In the genomic region with DNA sequence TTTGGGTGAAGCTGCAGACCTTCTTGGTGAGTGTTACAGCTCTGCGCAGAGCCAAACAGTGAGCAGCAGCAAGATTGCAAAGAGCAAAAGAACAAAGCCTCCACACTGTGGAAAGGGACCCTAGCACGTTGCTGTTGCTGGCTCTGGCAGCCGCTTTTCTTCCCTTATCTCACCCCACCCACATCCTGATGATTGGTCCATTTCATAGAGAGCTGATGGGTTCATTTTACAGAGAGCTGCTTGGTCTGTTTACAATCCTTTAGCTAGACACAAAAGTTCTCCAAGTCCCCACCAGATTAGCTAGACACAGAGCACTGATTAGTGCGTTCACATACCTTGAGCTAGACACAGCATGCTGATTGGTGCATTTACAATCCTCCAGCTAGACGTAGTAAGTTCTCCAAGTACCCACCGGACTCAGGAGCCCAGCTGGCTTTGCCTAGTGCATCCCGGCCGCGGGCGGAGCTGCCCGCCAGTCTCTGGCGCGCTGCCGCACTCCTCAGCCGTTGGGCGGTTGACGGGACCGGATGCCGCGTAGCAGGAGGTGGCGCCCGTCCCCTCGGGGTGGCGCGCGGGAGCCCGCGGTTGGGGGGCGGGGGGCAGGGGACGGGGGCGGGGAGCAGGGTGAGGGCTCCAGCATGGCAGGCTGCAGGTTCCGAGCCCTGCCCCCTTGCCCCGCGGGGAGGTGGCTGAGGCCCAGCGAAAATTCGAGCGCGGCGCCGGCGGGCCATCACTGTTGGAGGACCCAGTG, we compare ENCODE assay signal across 8 cellular contexts.
DNase-seq lines count a peak whose midpoint lies in the region; ATAC-seq and TF ChIP-seq lines count a peak whose summit lies in the region.
"Not testable (repeated sequence)": the region's sequence is repeated elsewhere in the genome, so short reads cannot be mapped to it uniquely, and the experiment has no call there.

No MANE protein-coding gene starts in this region.

- H3K9me3 Mint-ChIP-seq in activated CD4-positive, alpha-beta T cell treated with anti-CD3 and anti-CD28 coated beads, Interleukin-2, amount 10 ng/mL, durations not matched to agents 7 days and 5 days; neural progenitor cell: not testable (repeated sequence)

- H3K27ac Mint-ChIP-seq in activated CD4-positive, alpha-beta T cell treated with anti-CD3 and anti-CD28 coated beads, Interleukin-2, amount 10 ng/mL, durations not matched to agents 7 days and 5 days: peak overlapping the region; percentile 94
- peak overlapping the region; percentile 81 for H3K27ac Mint-ChIP-seq in neural progenitor cell

- WGBS in body of pancreas, 2 donors: 0% methylated on average over 2 to 3 of the region's 41 CpGs
- 0 to 1% (median 0%) methylated on average over 3 to 24 of the region's 41 CpGs; no CpG with 5 or more reads in 1 of the 4 donors for WGBS in heart left ventricle, 4 donors

- peak overlapping the region; percentile 75 for H3K4me2 ChIP-seq in neural progenitor cell

- POLR2A ChIA-PET in activated CD4-positive, alpha-beta T cell treated with anti-CD3 and anti-CD28 coated beads, Interleukin-2, amount 10 ng/mL, durations not matched to agents 7 days and 5 days (lab: Charles Lee): not testable (repeated sequence)

- peak overlapping the region; percentile 82 for H3K4me3 Mint-ChIP-seq in activated CD4-positive, alpha-beta T cell treated with anti-CD3 and anti-CD28 coated beads, Interleukin-2, amount 10 ng/mL, durations not matched to agents 7 days and 5 days
- peak overlapping the region; percentile 86 for H3K4me3 Mint-ChIP-seq in neural progenitor cell

- H2AFZ ChIP-seq in neural progenitor cell (replicated peaks): not testable (repeated sequence)

- DNase-seq in BE2C: peak; percentile 79
- DNase-seq in LHCN-M2 (ENCODE audit: low read depth): peak; percentile 34
- DNase-seq in activated CD4-positive, alpha-beta T cell treated with anti-CD3 and anti-CD28 coated beads, Interleukin-2, amount 10 ng/mL, durations not matched to agents 7 days and 5 days: peak; percentile 81
- peak; percentile 74 to 78 (median 76) for DNase-seq in body of pancreas
- peak; percentile 72 to 85 (median 76) for DNase-seq in heart left ventricle
- peak; percentile 66 for DNase-seq in neural progenitor cell (ENCODE audit: low spot score)
- peak; percentile 52 for DNase-seq in stimulated activated CD8-positive, alpha-beta memory T cell treated with anti-CD3 and anti-CD28 coated beads, Interleukin-15, amount 100 ng/mL, for 1 hour (ENCODE audit: low read depth)

- peak; percentile 57 for ATAC-seq in GM19463 (IDR thresholded peaks at IDR 0.05; ENCODE audit: unreplicated experiment)
- peak; percentile 86 for ATAC-seq in body of pancreas
- ATAC-seq in heart left ventricle: peak in 2 of 4 donors; percentile 87 to 91

- H3K27ac ChIP-seq in body of pancreas: peak overlapping the region; percentile 75 to 88 (median 86)
- peak overlapping the region; percentile 47 to 90 (median 87) for H3K27ac ChIP-seq in heart left ventricle
- peak overlapping the region; percentile 96 for H3K27ac ChIP-seq in neural progenitor cell

- CTCF ChIA-PET in activated CD4-positive, alpha-beta T cell treated with anti-CD3 and anti-CD28 coated beads, Interleukin-2, amount 10 ng/mL, durations not matched to agents 7 days and 5 days (lab: Charles Lee): not testable (repeated sequence)

- peak in 2 of 3 donors; percentile 48 to 59 for TF ChIP-seq POLR2A in body of pancreas (IDR thresholded peaks at IDR 0.05)
- TF ChIP-seq POLR2A in heart left ventricle (IDR thresholded peaks at IDR 0.05): peak in 1 of 2 donors; percentile 43

- H3K9ac ChIP-seq in neural progenitor cell: peak overlapping the region; percentile 55

- H4K20me1 ChIP-seq in neural progenitor cell (ENCODE audit: low read depth): not testable (repeated sequence)

- not testable (repeated sequence) for H3K36me3 Mint-ChIP-seq in activated CD4-positive, alpha-beta T cell treated with anti-CD3 and anti-CD28 coated beads, Interleukin-2, amount 10 ng/mL, durations not matched to agents 7 days and 5 days (ENCODE audit: low read depth); neural progenitor cell

- H3K4me3 ChIP-seq in BE2C (ENCODE audit: low read depth, low read length) (peak overlapping the region; percentile 43), body of pancreas (peak overlapping the region in 1 of 2 donors; percentile 15), heart left ventricle (peak overlapping the region in 11 of 12 donors; percentile 44 to 67 (median 62)), neural progenitor cell (peak overlapping the region; percentile 56)

- H3K79me2 ChIP-seq in neural progenitor cell (ENCODE audit: low read depth): peaks cover 37% of the 10 kb centered on the region

- not testable (repeated sequence) for H3K27me3 Mint-ChIP-seq in activated CD4-positive, alpha-beta T cell treated with anti-CD3 and anti-CD28 coated beads, Interleukin-2, amount 10 ng/mL, durations not matched to agents 7 days and 5 days; neural progenitor cell (ENCODE audit: insufficient read depth, low read depth)

- not testable (repeated sequence) for H3K27me3 ChIP-seq in BE2C, body of pancreas, heart left ventricle, neural progenitor cell

- intact Hi-C loops in body of pancreas (cut with DNase I); heart left ventricle (cut with DNase I): not testable (repeated sequence)

- H3K9me3 ChIP-seq in BE2C; body of pancreas; heart left ventricle; neural progenitor cell (ENCODE audit: low read depth): not testable (repeated sequence)

- H3F3A ChIP-seq in neural progenitor cell (ENCODE audit: low read depth): not testable (repeated sequence)

- peaks cover 17% of the 10 kb centered on the region for H3K4me1 Mint-ChIP-seq in activated CD4-positive, alpha-beta T cell treated with anti-CD3 and anti-CD28 coated beads, Interleukin-2, amount 10 ng/mL, durations not matched to agents 7 days and 5 days
- H3K4me1 Mint-ChIP-seq in neural progenitor cell: not testable (repeated sequence)

- not testable (repeated sequence) for TF ChIP-seq CTCF in BE2C (IDR thresholded peaks at IDR 0.05; ENCODE audit: low read depth, low read length); body of pancreas (IDR thresholded peaks at IDR 0.05); heart left ventricle (IDR thresholded peaks at IDR 0.05); neural progenitor cell (IDR thresholded peaks at IDR 0.05)

- not testable (repeated sequence) for H3K4me1 ChIP-seq in BE2C, body of pancreas, neural progenitor cell
- peaks cover 0 to 10% (median 0%) of the 10 kb centered on the region in 12 donors for H3K4me1 ChIP-seq in heart left ventricle

- not testable (repeated sequence) for H3K36me3 ChIP-seq in BE2C; body of pancreas (replicated peaks in 1 of 2; ENCODE audit: insufficient read depth in 1 of 2, low read depth in 2 of 2); heart left ventricle; neural progenitor cell
